ENCODE assay signal across 10 cellular contexts in genomic region chr2:222844323-222844722, GRCh38. TPM values are rescaled to one million over a fixed set of nuclear protein-coding genes. Genes with fewer than 3 reads are reported as not detected.
A peak's percentile ranks its signal among the peaks of the same experiment; 100 is the strongest.
DNase-seq lines count a peak whose midpoint lies in the region; ATAC-seq lines count a peak whose summit lies in the region.
"Had no signal": no experiment of that assay in that cellular context is flagged by ENCODE, and none has a peak within 500 bp of the region (broad histone marks: within the 10 kb centered on the region; RNA-seq: fewer than 3 reads in every experiment).

No MANE protein-coding gene starts in this region.

- H3K27me3 ChIP-seq in SJSA1 (replicated peaks): no peaks in the 10 kb centered on the region
- H3K27me3 ChIP-seq in skeletal muscle satellite cell (ENCODE audit: control insufficient read depth, insufficient read depth, low read length): no peaks in the 10 kb centered on the region

- no peaks in the 10 kb centered on the region for H3K36me3 ChIP-seq in SJSA1
- H3K36me3 ChIP-seq in skeletal muscle satellite cell (ENCODE audit: insufficient read depth, low read length): no peaks in the 10 kb centered on the region

- H3K9me3 ChIP-seq in SJSA1 (replicated peaks) (no peaks in the 10 kb centered on the region), skeletal muscle satellite cell (replicated peaks; ENCODE audit: low read length) (no peaks in the 10 kb centered on the region)

- peaks cover 15% of the 10 kb centered on the region for H3K4me1 ChIP-seq in SJSA1 (replicated peaks)
- H3K4me1 ChIP-seq in skeletal muscle satellite cell (ENCODE audit: control insufficient read depth, insufficient read depth, low read length): peaks cover 25% of the 10 kb centered on the region

- ATAC-seq in GM21423 (IDR thresholded peaks at IDR 0.05; ENCODE audit: unreplicated experiment): no peak

- H3K4me3 ChIP-seq in SJSA1 (no peak overlapping the region), skeletal muscle satellite cell (ENCODE audit: low read length) (no peak overlapping the region)

- DNase-seq in H4 (ENCODE audit: low spot score) (peak; percentile 89), SJSA1 (ENCODE audit: low read depth in 1 of 2, low spot score in 2 of 2) (peak; percentile 46 to 70), fibroblast of the conjunctiva (ENCODE audit: low read depth) (peak; percentile 74), NCI-H1105 treated with DMSO at 0.1 percent for 48 hours (lab: John Stamatoyannopoulos, UW) (no peak), germinal center (ENCODE audit: low spot score) (no peak), NCI-H128 (lab: John Stamatoyannopoulos, UW; ENCODE audit: unreplicated experiment) (no peak)
- DNase-seq: activated CD4-positive, alpha-beta T cell treated with anti-CD3 and anti-CD28 coated beads, Interleukin-2, amount 50 U/mL, for 1 hour; NCI-H2081 had no signal

- H3K27ac ChIP-seq in SJSA1: peak overlapping the region; percentile 41

- peak overlapping the region; percentile 15 for H3K9ac ChIP-seq in skeletal muscle satellite cell (ENCODE audit: low read depth, low read length)

- peak overlapping the region; percentile 59 for H3K4me2 ChIP-seq in skeletal muscle satellite cell (ENCODE audit: low read length)

RNA-seq across cellular contexts. Expression of gene ACSL3, which starts 16.5 kb away (rescaled TPM):
- total RNA-seq in H4 (2014; rRNA removed; shearing (Covaris generic)): 115 and 128 TPM in 2 replicates
- total RNA-seq in SJSA1 (2014; rRNA removed; shearing (Covaris generic)): 70.0 and 100.0 TPM in 2 replicates
- total RNA-seq in skeletal muscle satellite cell (2012; rRNA removed): 80.8 and 154 TPM in 2 replicates

Comparison
In these comparisons a context has a peak if more than half of its experiments do, and no peak if none do; other contexts are left out.
1. DNase-seq: peak in H4 (single experiment), SJSA1 (2 of 2) and fibroblast of the conjunctiva (single experiment); none in NCI-H1105 treated with DMSO at 0.1 percent for 48 hours (single experiment), germinal center (single experiment) and NCI-H128 (single experiment).